ENCODE assay signal across 16 cellular contexts in the genomic region with DNA sequence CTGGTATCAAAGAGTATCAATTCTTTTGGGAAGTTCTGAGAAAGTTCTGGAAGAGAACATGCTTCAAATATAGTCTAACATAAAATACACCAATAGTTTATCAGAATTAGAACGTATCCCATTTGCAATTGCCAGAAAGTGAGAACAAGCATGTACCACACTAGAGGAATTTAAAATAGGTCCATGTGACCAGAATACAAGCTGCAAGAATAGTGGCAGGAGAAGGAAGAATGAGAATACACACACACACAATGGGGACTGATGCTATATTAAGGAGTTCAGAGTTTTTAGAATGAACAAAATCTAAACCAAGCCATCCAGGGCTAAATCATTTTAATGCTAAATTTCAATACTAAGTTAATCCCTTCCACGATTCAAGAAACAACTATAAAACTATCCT.
DNase-seq lines count a peak whose midpoint lies in the region; ATAC-seq and TF ChIP-seq lines count a peak whose summit lies in the region.
"Had no signal": no experiment of that assay in that cellular context is flagged by ENCODE, and none has a peak within 500 bp of the region (broad histone marks: within the 10 kb centered on the region; RNA-seq: fewer than 3 reads in every experiment).

No MANE protein-coding gene starts in this region.

- H3K9me3 ChIP-seq in left ventricle myocardium inferior (replicated peaks) = no peaks in the 10 kb centered on the region
- H3K9me3 ChIP-seq in right atrium auricular region = no peaks in the 10 kb centered on the region
- no peaks in the 10 kb centered on the region for H3K9me3 ChIP-seq in neutrophil
- peaks cover 4% of the 10 kb centered on the region for H3K9me3 ChIP-seq in endodermal cell (ENCODE audit: control insufficient read depth, low read length)
- H3K9me3 ChIP-seq: BE2C, Caco-2 had no signal

- no peak for ATAC-seq in WTC11
- no peak for ATAC-seq in HG03342 (IDR thresholded peaks at IDR 0.05; ENCODE audit: unreplicated experiment)
- ATAC-seq: HCT116 had no signal

- intact Hi-C loops in left ventricle myocardium inferior (cut with micrococcal nuclease) = no loop called here

- TF ChIP-seq CTCF in left ventricle myocardium inferior (IDR thresholded peaks at IDR 0.05; ENCODE audit: borderline replicate concordance) (no peak), right atrium auricular region (IDR thresholded peaks at IDR 0.05) (no peak), WTC11 (IDR thresholded peaks at IDR 0.05) (no peak), neutrophil (IDR thresholded peaks at IDR 0.05) (no peak), endodermal cell (conservative IDR thresholded peaks at IDR 0.05) (no peak)

- H3K36me3 Mint-ChIP-seq in WTC11 (peaks cover 32% of the 10 kb centered on the region), endodermal cell (ENCODE audit: low read depth) (peaks cover 40% of the 10 kb centered on the region)

- POLR2A ChIA-PET in WTC11 (lab: Charles Lee) = no interaction called here

- H3K27me3 ChIP-seq in left ventricle myocardium inferior (ENCODE audit: low read depth) = no peaks in the 10 kb centered on the region
- H3K27me3 ChIP-seq in right atrium auricular region = no peaks in the 10 kb centered on the region
- no peaks in the 10 kb centered on the region for H3K27me3 ChIP-seq in neutrophil
- no peaks in the 10 kb centered on the region for H3K27me3 ChIP-seq in endodermal cell (ENCODE audit: control insufficient read depth, insufficient read depth, low read length, poor library complexity, severe bottlenecking)
- H3K27me3 ChIP-seq: BE2C had no signal

- H3K4me1 Mint-ChIP-seq in WTC11 (peaks cover 18% of the 10 kb centered on the region), endodermal cell (peaks cover 12% of the 10 kb centered on the region)

- H3K4me3 ChIP-seq in left ventricle myocardium inferior (no peak overlapping the region), right atrium auricular region (no peak overlapping the region), neutrophil (ENCODE audit: low read depth in 1 of 2, low read length in 1 of 2) (no peak overlapping the region), endodermal cell (ENCODE audit: low read length) (no peak overlapping the region)

- H3K9me3 Mint-ChIP-seq in WTC11 (peaks cover 19% of the 10 kb centered on the region), endodermal cell (peaks cover 5% of the 10 kb centered on the region)
- H3K9me3 Mint-ChIP-seq: HFFc6 had no signal

- H3K27ac ChIP-seq in left ventricle myocardium inferior (replicated peaks) = peak overlapping the region; percentile 36
- no peak overlapping the region for H3K27ac ChIP-seq in right atrium auricular region
- peak overlapping the region; percentile 41 for H3K27ac ChIP-seq in neutrophil
- H3K27ac ChIP-seq in endodermal cell (ENCODE audit: low read depth, low read length) = no peak overlapping the region

- no peak overlapping the region for H3K4me3 Mint-ChIP-seq in WTC11
- H3K4me3 Mint-ChIP-seq in endodermal cell = no peak overlapping the region
- H3K4me3 Mint-ChIP-seq: CD4-positive, CD25-positive, alpha-beta regulatory T cell; HFFc6 had no signal

- H3K36me3 ChIP-seq in left ventricle myocardium inferior (peaks cover 17% of the 10 kb centered on the region), right atrium auricular region (peaks cover 14% of the 10 kb centered on the region), neutrophil (peaks cover 12% of the 10 kb centered on the region), endodermal cell (ENCODE audit: control insufficient read depth, insufficient read depth, low read length) (peaks cover 15% of the 10 kb centered on the region)
- H3K36me3 ChIP-seq: BE2C had no signal

- CTCF ChIA-PET in WTC11 (lab: Charles Lee) = interaction anchor here (1.1 to 1.3 kb wide), 2 partner anchors 9 to 20 kb away, joined by 4 to 8 read pairs; no protein-coding TSS in a partner anchor

- 86% methylated on average over 2 of the region's 2 CpGs; no CpG with 5 or more reads in 1 of the 2 experiments for WGBS in endodermal cell (ENCODE audit: insufficient coverage in 1 of 2, insufficient read length in 1 of 2), 2 experiments

- H3K27me3 Mint-ChIP-seq in WTC11 (ENCODE audit: low read depth) (no peaks in the 10 kb centered on the region), endodermal cell (ENCODE audit: insufficient read depth) (no peaks in the 10 kb centered on the region)
- H3K27me3 Mint-ChIP-seq: CD4-positive, CD25-positive, alpha-beta regulatory T cell had no signal

- H3K4me1 ChIP-seq in left ventricle myocardium inferior (peaks cover 38% of the 10 kb centered on the region), right atrium auricular region (peaks cover 0 to 31% of the 10 kb centered on the region in 2 donors), neutrophil (ENCODE audit: control insufficient read depth in 1 of 2, insufficient read depth in 1 of 2, low read depth in 1 of 2, low read length in 1 of 2) (peaks cover 31 to 34% of the 10 kb centered on the region in 2 experiments), endodermal cell (ENCODE audit: control insufficient read depth, insufficient read depth, low read length) (no peaks in the 10 kb centered on the region)
- H3K4me1 ChIP-seq: BE2C had no signal

- peak overlapping the region; percentile 28; the same call in 1 of the 2 replicates for H3K27ac Mint-ChIP-seq in WTC11
- H3K27ac Mint-ChIP-seq in endodermal cell = no peak overlapping the region
- H3K27ac Mint-ChIP-seq: CD4-positive, CD25-positive, alpha-beta regulatory T cell; HFFc6 had no signal

- no peak overlapping the region for H3K9ac ChIP-seq in endodermal cell (ENCODE audit: extremely low read depth, low read length, poor library complexity, severe bottlenecking)

- no peak for DNase-seq in left ventricle myocardium inferior
- DNase-seq in right atrium auricular region (ENCODE audit: low spot score) = no peak
- DNase-seq in WTC11 (ENCODE audit: low spot score) = no peak
- no peak for DNase-seq in endodermal cell
- DNase-seq: ACHN; BE2C; C1 segment of cervical spinal cord; Caco-2; CD4-positive, CD25-positive, alpha-beta regulatory T cell; GOT3; H7; HFFc6; IMR-90 had no signal

TF ChIP-seq in WTC11, 78 proteins besides CTCF, POLR2A, EP300 and RAD21:
- TF ChIP-seq, protein P1, sequence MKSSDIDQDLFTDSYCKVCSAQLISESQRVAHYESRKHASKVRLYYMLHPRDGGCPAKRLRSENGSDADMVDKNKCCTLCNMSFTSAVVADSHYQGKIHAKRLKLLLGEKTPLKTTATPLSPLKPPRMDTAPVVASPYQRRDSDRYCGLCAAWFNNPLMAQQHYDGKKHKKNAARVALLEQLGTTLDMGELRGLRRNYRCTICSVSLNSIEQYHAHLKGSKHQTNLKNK (CRISPR knock-in tag; IDR thresholded peaks at IDR 0.05) = no peak
- TF ChIP-seq MYBL2 (CRISPR knock-in tag; IDR thresholded peaks at IDR 0.05) = no peak
- TF ChIP-seq ZNF423 (CRISPR knock-in tag; IDR thresholded peaks at IDR 0.05) = no peak

Comparison
In these comparisons a context has a peak if more than half of its experiments do, and no peak if none do; other contexts are left out.
1. H3K27ac ChIP-seq: peak in left ventricle myocardium inferior (single experiment) and neutrophil (single experiment); none in right atrium auricular region (0 of 2) and endodermal cell (single experiment).